ENCODE assay signal across 9 cellular contexts in genomic region chr7:141527076-141527475, GRCh38.
"Had no signal": no experiment of that assay in that cellular context is flagged by ENCODE, and none has a peak within 500 bp of the region (broad histone marks: within the 10 kb centered on the region; RNA-seq: fewer than 3 reads in every experiment).

No MANE protein-coding gene starts in this region.

- FAIRE-seq: HepG2 had no signal

- H3K9me3 ChIP-seq: HAP-1 had no signal

- H3K36me3 Mint-ChIP-seq: IgD-negative memory B cell had no signal

- H3K4me3 Mint-ChIP-seq: IgD-negative memory B cell had no signal

- H3K27ac Mint-ChIP-seq: IgD-negative memory B cell had no signal

- ATAC-seq: HepG2 had no signal

- H2AFZ ChIP-seq: GM23248 had no signal

- H3K9ac ChIP-seq: GM23248 had no signal

- H3K4me1 ChIP-seq: HAP-1 had no signal

- H3K27ac ChIP-seq: GM23248, HL-60 had no signal

- H3K4me3 ChIP-seq: GM23248, HAP-1 had no signal

- H3K4me1 Mint-ChIP-seq: IgD-negative memory B cell had no signal

- DNase-seq: GM23248, GOT3, H7, Kasumi-1, KG1 had no signal

- H3K36me3 ChIP-seq: HAP-1 had no signal
